Comparison of ENCODE assay signal across 21 cellular contexts in the genomic region with DNA sequence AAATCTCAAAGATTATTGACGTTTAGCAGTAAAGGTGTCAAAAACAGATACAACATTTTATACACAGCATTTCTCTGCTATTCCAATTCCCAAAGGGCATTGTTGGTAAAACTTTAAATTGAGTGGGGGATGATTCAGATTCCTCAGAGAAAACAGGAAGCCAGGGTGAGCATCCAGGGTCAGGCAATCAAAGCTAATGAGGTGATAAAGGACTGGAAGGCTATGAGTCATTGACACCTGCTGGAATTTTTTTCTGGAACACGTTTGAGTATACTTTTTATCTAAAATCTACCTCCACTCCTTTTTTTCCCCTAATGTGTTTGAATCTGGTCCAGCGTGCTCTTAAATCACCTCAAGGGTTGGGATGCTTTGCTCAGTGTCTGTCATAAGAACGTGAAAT. TPM values are rescaled to one million over a fixed set of nuclear protein-coding genes. Genes with fewer than 3 reads are reported as not detected.
DNase-seq lines count a peak whose midpoint lies in the region; ATAC-seq and TF ChIP-seq lines count a peak whose summit lies in the region.
"Had no signal": no experiment of that assay in that cellular context is flagged by ENCODE, and none has a peak within 500 bp of the region (broad histone marks: within the 10 kb centered on the region; RNA-seq: fewer than 3 reads in every experiment).

No MANE protein-coding gene starts in this region.

- dilution Hi-C loops in mammary epithelial cell (cut with HindIII; ENCODE audit: low sequenced_read_pairs) = no loop called here

- H3K9me2 ChIP-seq in PC-3 (replicated peaks; ENCODE audit: low read length) = no peaks in the 10 kb centered on the region
- H3K9me2 ChIP-seq: SK-N-SH had no signal

- H3K27me3 ChIP-seq in endodermal cell (ENCODE audit: control insufficient read depth, insufficient read depth, low read length, poor library complexity, severe bottlenecking) = no peaks in the 10 kb centered on the region
- H3K27me3 ChIP-seq in mammary epithelial cell (ENCODE audit: insufficient read depth, low read length) = no peaks in the 10 kb centered on the region
- peaks cover 17% of the 10 kb centered on the region for H3K27me3 ChIP-seq in PC-3 (ENCODE audit: low read length)

- H3K4me2 ChIP-seq in mammary epithelial cell (ENCODE audit: insufficient read depth, low read depth, low read length) = no peak overlapping the region
- H3K4me2 ChIP-seq in PC-3 (ENCODE audit: low read length) = no peak overlapping the region
- H3K4me2 ChIP-seq: PC-9, SK-N-SH had no signal

- WGBS in endodermal cell (ENCODE audit: insufficient coverage in 1 of 2, insufficient read length in 1 of 2), 2 experiments = 53% methylated on average over 4 of the region's 4 CpGs; no CpG with 5 or more reads in 1 of the 2 experiments
- WGBS in mammary epithelial cell (ENCODE audit: low coverage, missing lambda C conversion rate) = 37% methylated on average over 4 of the region's 4 CpGs

- H3F3A ChIP-seq in PC-3 (ENCODE audit: low read length, unreplicated experiment) = no peaks in the 10 kb centered on the region

- H3K9me3 ChIP-seq in endodermal cell (ENCODE audit: control insufficient read depth, low read length) = no peaks in the 10 kb centered on the region
- H3K9me3 ChIP-seq in mammary epithelial cell (replicated peaks; ENCODE audit: insufficient read depth, low read length) = no peaks in the 10 kb centered on the region
- no peaks in the 10 kb centered on the region for H3K9me3 ChIP-seq in PC-3 (ENCODE audit: low read length)
- H3K9me3 ChIP-seq: HAP-1, SK-N-SH had no signal

- no peak overlapping the region for H3K4me3 Mint-ChIP-seq in endodermal cell
- H3K4me3 Mint-ChIP-seq in stimulated activated effector memory CD8-positive, alpha-beta T cell treated with anti-CD3 and anti-CD28 coated beads, Interleukin-12 subunit alpha, Interleukin-12 subunit beta, amount 100 ng/mL, for 72 hours = no peak overlapping the region

- H2AFZ ChIP-seq in mammary epithelial cell (ENCODE audit: low read depth, low read length) (no peak overlapping the region), PC-3 (ENCODE audit: low read length) (no peak overlapping the region)
- H2AFZ ChIP-seq: PC-9 had no signal

- H3K27ac Mint-ChIP-seq in endodermal cell = peak overlapping the region; percentile 54
- H3K27ac Mint-ChIP-seq in stimulated activated effector memory CD8-positive, alpha-beta T cell treated with anti-CD3 and anti-CD28 coated beads, Interleukin-12 subunit alpha, Interleukin-12 subunit beta, amount 100 ng/mL, for 72 hours = no peak overlapping the region

- H4K20me1 ChIP-seq in mammary epithelial cell (ENCODE audit: insufficient read depth, low read length) (no peaks in the 10 kb centered on the region), PC-3 (ENCODE audit: low read length) (no peaks in the 10 kb centered on the region)

- H3K36me3 Mint-ChIP-seq in endodermal cell (ENCODE audit: low read depth) = no peaks in the 10 kb centered on the region
- H3K36me3 Mint-ChIP-seq in stimulated activated effector memory CD8-positive, alpha-beta T cell treated with anti-CD3 and anti-CD28 coated beads, Interleukin-12 subunit alpha, Interleukin-12 subunit beta, amount 100 ng/mL, for 72 hours = no peaks in the 10 kb centered on the region

- H3K27ac ChIP-seq in endodermal cell (ENCODE audit: low read depth, low read length) (no peak overlapping the region), mammary epithelial cell (ENCODE audit: insufficient read depth, low read depth, low read length) (no peak overlapping the region), PC-3 (ENCODE audit: low read length) (no peak overlapping the region)
- H3K27ac ChIP-seq: PC-9 had no signal

- H3K9ac ChIP-seq in endodermal cell (ENCODE audit: extremely low read depth, low read length, poor library complexity, severe bottlenecking) = no peak overlapping the region
- H3K9ac ChIP-seq in mammary epithelial cell (ENCODE audit: insufficient read depth, low read length) = no peak overlapping the region
- no peak overlapping the region for H3K9ac ChIP-seq in PC-3 (ENCODE audit: low read length)
- H3K9ac ChIP-seq: SK-N-SH had no signal

- TF ChIP-seq CTCF in endodermal cell (conservative IDR thresholded peaks at IDR 0.05) = no peak
- TF ChIP-seq CTCF in mammary epithelial cell (conservative IDR thresholded peaks at IDR 0.05 in 1 of 2, IDR thresholded peaks at IDR 0.05 in 1 of 2; ENCODE audit: extremely low read depth in 1 of 2, insufficient read depth in 1 of 2, low read depth in 1 of 2, low read length in 2 of 2) = no peak
- TF ChIP-seq CTCF in PC-3 (conservative IDR thresholded peaks at IDR 0.05; ENCODE audit: low read depth, low read length) = no peak

- H3K36me3 ChIP-seq in endodermal cell (ENCODE audit: control insufficient read depth, insufficient read depth, low read length) = no peaks in the 10 kb centered on the region
- no peaks in the 10 kb centered on the region for H3K36me3 ChIP-seq in mammary epithelial cell (ENCODE audit: insufficient read depth, low read length)
- H3K36me3 ChIP-seq in PC-3 (ENCODE audit: low read depth, low read length) = no peaks in the 10 kb centered on the region
- H3K36me3 ChIP-seq: HAP-1 had no signal

- peaks cover 9% of the 10 kb centered on the region for H3K4me1 ChIP-seq in endodermal cell (ENCODE audit: control insufficient read depth, insufficient read depth, low read length)
- H3K4me1 ChIP-seq in mammary epithelial cell (ENCODE audit: insufficient read depth, low read length) = no peaks in the 10 kb centered on the region
- H3K4me1 ChIP-seq in PC-3 (ENCODE audit: insufficient read depth, low read length) = no peaks in the 10 kb centered on the region
- H3K4me1 ChIP-seq: HAP-1 had no signal

- no peaks in the 10 kb centered on the region for H3K27me3 Mint-ChIP-seq in endodermal cell (ENCODE audit: insufficient read depth)

- no peaks in the 10 kb centered on the region for H3K79me2 ChIP-seq in mammary epithelial cell (ENCODE audit: insufficient read depth, low read length)
- H3K79me2 ChIP-seq in PC-3 (ENCODE audit: low read length) = no peaks in the 10 kb centered on the region

- BruUV-seq in mammary epithelial cell (replicated peaks; lab: Mats Ljungman, UMichigan) (no TSS peak), PC-3 (replicated peaks; lab: Mats Ljungman, UMichigan) (no TSS peak)

- no peak for ATAC-seq in stimulated activated effector memory CD8-positive, alpha-beta T cell treated with anti-CD3 and anti-CD28 coated beads, Interleukin-12 subunit alpha, Interleukin-12 subunit beta, amount 100 ng/mL, for 72 hours
- ATAC-seq in left ventricle myocardium superior (no peak), PC-3 (no peak)

- CTCF ChIA-PET in mammary epithelial cell (lab: Charles Lee; ENCODE audit: low non-redundant PET) = no interaction called here
- CTCF ChIA-PET in PC-3 (lab: Charles Lee) = no interaction called here

- in situ Hi-C loops in Caki2 (cut with HindIII; ENCODE audit: low pct_unique_long_range_greater_than_20kb, low sequenced_read_pairs) (no loop called here), mammary epithelial cell (cut with MboI; ENCODE audit: low sequenced_read_pairs in 2 of 2) (no loop called here)

- H3K9me3 Mint-ChIP-seq in endodermal cell = no peaks in the 10 kb centered on the region
- no peaks in the 10 kb centered on the region for H3K9me3 Mint-ChIP-seq in stimulated activated effector memory CD8-positive, alpha-beta T cell treated with anti-CD3 and anti-CD28 coated beads, Interleukin-12 subunit alpha, Interleukin-12 subunit beta, amount 100 ng/mL, for 72 hours

- POLR2A ChIA-PET in PC-3 (lab: Charles Lee; ENCODE audit: unreplicated experiment) = interaction anchor here (0.6 kb wide), 1 partner anchor 370 kb away, joined by 4 read pairs; no protein-coding TSS in a partner anchor

- peaks cover 22% of the 10 kb centered on the region for H3K4me1 Mint-ChIP-seq in endodermal cell
- no peaks in the 10 kb centered on the region for H3K4me1 Mint-ChIP-seq in stimulated activated effector memory CD8-positive, alpha-beta T cell treated with anti-CD3 and anti-CD28 coated beads, Interleukin-12 subunit alpha, Interleukin-12 subunit beta, amount 100 ng/mL, for 72 hours

- no peak overlapping the region for H3K4me3 ChIP-seq in endodermal cell (ENCODE audit: low read length)
- no peak overlapping the region for H3K4me3 ChIP-seq in mammary epithelial cell (replicated peaks in 1 of 3; ENCODE audit: insufficient read depth in 1 of 3, low read depth in 2 of 3, low read length in 3 of 3)
- H3K4me3 ChIP-seq in PC-3 (ENCODE audit: low read length) = no peak overlapping the region
- H3K4me3 ChIP-seq: HAP-1, PC-9 had no signal

- peak; percentile 56 for DNase-seq in Caki2 (ENCODE audit: low read depth)
- DNase-seq in LoVo (ENCODE audit: low spot score) = peak; percentile 2
- DNase-seq in endodermal cell = peak; percentile 75
- peak; percentile 49 for DNase-seq in left kidney (ENCODE audit: low read depth, low spot score)
- DNase-seq in mammary epithelial cell = no peak
- no peak for DNase-seq in stimulated activated effector memory CD8-positive, alpha-beta T cell treated with anti-CD3 and anti-CD28 coated beads, Interleukin-12 subunit alpha, Interleukin-12 subunit beta, amount 100 ng/mL, for 72 hours (ENCODE audit: low spot score in 2 of 2)
- no peak for DNase-seq in left ventricle myocardium superior
- DNase-seq in PC-3 = no peak
- DNase-seq: AML-193, Calu3, DMS79 treated with DMSO at 0.1 percent for 48 hours, GDM1, MV-4-11, NCI-H1417 treated with DMSO at 0.1 percent for 48 hours, NCI-H2081, NCI-H345, NCI-H526 treated with DMSO at 0.1 percent for 48 hours, PC-9, SK-N-SH had no signal

- intact Hi-C loops in mammary epithelial cell (cut with micrococcal nuclease) = no loop called here
- intact Hi-C loops in left ventricle myocardium superior (cut with micrococcal nuclease) = no loop called here
- intact Hi-C loops in PC-3 (cut with micrococcal nuclease) = no loop called here

RNA-seq across cellular contexts. Expression of gene FKBP1C, which starts 52.2 kb away (rescaled TPM):
- 0.10 and 0.17 TPM in 2 replicates for total RNA-seq in Caki2 (2014; rRNA removed; shearing (Covaris generic); ENCODE audit: low replicate concordance)
- total RNA-seq in endodermal cell (under 1 TPM; 0.33 to 0.55 TPM), mammary epithelial cell (1 to 10 TPM in 1 of 2 donors, under 1 TPM in 1; 0.67 to 2.1 TPM), left ventricle myocardium superior (0.77 TPM), PC-3 (2014; rRNA removed) (0.75 and 1.9 TPM in 2 replicates)
- 0.71 TPM for polyA plus RNA-seq in endodermal cell (2013, experiment 1 of 2)
- 0.62 TPM for polyA plus RNA-seq in endodermal cell (2013, experiment 2 of 2)
- 1.5 TPM for polyA plus RNA-seq in mammary epithelial cell
- 1.4 TPM for polyA minus RNA-seq in mammary epithelial cell

RNA-seq across cellular contexts. Expression of gene LGSN, which starts 56.3 kb away (rescaled TPM):
- not detected in 2 replicates for total RNA-seq in Caki2 (2014; rRNA removed; shearing (Covaris generic); ENCODE audit: low replicate concordance)
- total RNA-seq in endodermal cell = under 1 TPM in 1 of 2 donors, not detected in 1; 0.37 TPM
- not detected for polyA plus RNA-seq in endodermal cell (2013, experiment 1 of 2)
- polyA plus RNA-seq in endodermal cell (2013, experiment 2 of 2) = not detected
- not detected for total RNA-seq in mammary epithelial cell
- polyA plus RNA-seq in mammary epithelial cell = not detected
- not detected for polyA minus RNA-seq in mammary epithelial cell
- total RNA-seq in left ventricle myocardium superior = not detected
- not detected in 2 replicates for total RNA-seq in PC-3 (2014; rRNA removed)
- total RNA-seq: Calu3, HT-29, PC-9 had no signal
- polyA plus RNA-seq: SK-N-SH had no signal

Comparison
In these comparisons a context has a peak if more than half of its experiments do, and no peak if none do; other contexts are left out.
1. DNase-seq: peak in Caki2 (single experiment), LoVo (single experiment), endodermal cell (single experiment) and left kidney (single experiment); none in mammary epithelial cell (single experiment), stimulated activated effector memory CD8-positive, alpha-beta T cell treated with anti-CD3 and anti-CD28 coated beads, Interleukin-12 subunit alpha, Interleukin-12 subunit beta, amount 100 ng/mL, for 72 hours (0 of 2), left ventricle myocardium superior (single experiment) and PC-3 (single experiment).